ENCODE assay signal across 24 cellular contexts in genomic region chr3:125076464-125076863, GRCh38. TPM values are rescaled to one million over a fixed set of nuclear protein-coding genes. Genes with fewer than 3 reads are reported as not detected.
DNase-seq lines count a peak whose midpoint lies in the region; ATAC-seq, FAIRE-seq and TF ChIP-seq lines count a peak whose summit lies in the region.
"Had no signal": no experiment of that assay in that cellular context is flagged by ENCODE, and none has a peak within 500 bp of the region (broad histone marks: within the 10 kb centered on the region; RNA-seq: fewer than 3 reads in every experiment).

No MANE protein-coding gene starts in this region.

- H3K56ac ChIP-seq in IMR-90 (ENCODE audit: extremely low read depth, insufficient read depth, low read length) (no peak overlapping the region), H1 (replicated peaks; ENCODE audit: insufficient read length, low read depth, low read length) (no peak overlapping the region)

- H3K79me1 ChIP-seq in IMR-90 (ENCODE audit: low read depth in 1 of 2, low read length in 2 of 2) (no peaks in the 10 kb centered on the region), H1 (ENCODE audit: low read depth, low read length) (no peaks in the 10 kb centered on the region)

- dilution Hi-C loops in IMR-90 (cut with HindIII; ENCODE audit: low sequenced_read_pairs, unreplicated experiment): no loop called here

- no peak overlapping the region for H4K5ac ChIP-seq in IMR-90 (ENCODE audit: low read depth, low read length)
- no peak overlapping the region for H4K5ac ChIP-seq in H1 (ENCODE audit: insufficient read length, low read depth, low read length)

- H4K8ac ChIP-seq in IMR-90 (ENCODE audit: low read depth in 2 of 2, low read length in 2 of 2): no peak overlapping the region
- no peak overlapping the region for H4K8ac ChIP-seq in H1 (ENCODE audit: extremely low read depth, insufficient read depth, low read length)

- H3K36me3 Mint-ChIP-seq in natural killer cell (no peaks in the 10 kb centered on the region), immature natural killer cell (no peaks in the 10 kb centered on the region), CD14-positive monocyte (no peaks in the 10 kb centered on the region)
- no peaks in the 10 kb centered on the region for H3K36me3 Mint-ChIP-seq in natural killer cell treated with Interleukin-12 subunit alpha and Interleukin-12 subunit beta and Interleukin-15 and Interleukin-18, amount 100 ng/mL, for 72 hours
- no peaks in the 10 kb centered on the region for H3K36me3 Mint-ChIP-seq in stimulated activated effector memory CD8-positive, alpha-beta T cell treated with anti-CD3 and anti-CD28 coated beads, Interleukin-12 subunit alpha, Interleukin-12 subunit beta, amount 100 ng/mL, for 72 hours
- H3K36me3 Mint-ChIP-seq: CD8-positive, alpha-beta memory T cell had no signal

- no CpG with 5 or more reads among the region's 1 CpG for WGBS in IMR-90 (ENCODE audit: extremely low coverage in 2 of 2, insufficient read length in 1 of 2), 2 experiments
- WGBS in H1 (ENCODE audit: extremely low coverage in 1 of 2, insufficient coverage in 1 of 2, insufficient read length in 1 of 2, insufficient replicate concordance in 2 of 2, low coverage in 1 of 2, low lambda C conversion rate in 2 of 2, missing lambda C conversion rate in 1 of 2), 2 experiments: 70% methylated on average over 1 of the region's 1 CpG; no CpG with 5 or more reads in 1 of the 2 experiments

- no peak overlapping the region for H2AK9ac ChIP-seq in IMR-90 (replicated peaks; ENCODE audit: low read depth, low read length, poor library complexity)

- H4K20me1 ChIP-seq in IMR-90 (ENCODE audit: insufficient read depth, low read length) (no peaks in the 10 kb centered on the region), H1 (replicated peaks in 1 of 2; ENCODE audit: control insufficient read depth in 1 of 2, insufficient read depth in 2 of 2, low read length in 2 of 2) (no peaks in the 10 kb centered on the region)

- H2AFZ ChIP-seq in IMR-90 (replicated peaks; ENCODE audit: low read length, poor library complexity) (no peak overlapping the region), H1 (ENCODE audit: low read length) (no peak overlapping the region)

- H3K79me2 ChIP-seq in H1 (ENCODE audit: control insufficient read depth in 1 of 2, insufficient read depth in 2 of 2, low read length in 2 of 2): no peaks in the 10 kb centered on the region

- CTCF ChIA-PET in IMR-90 (lab: Yijun Ruan, JAX): no interaction called here
- CTCF ChIA-PET in H1 (lab: Charles Lee; ENCODE audit: partially characterized antibody): interaction anchor here (1.1 to 2.5 kb wide), 6 partner anchors 9 to 118 kb away, joined by 3 to 10 read pairs (median 4); no protein-coding TSS in a partner anchor

- intact Hi-C loops in natural killer cell (cut with micrococcal nuclease) (no loop called here), IMR-90 (cut with micrococcal nuclease) (no loop called here), CD14-positive monocyte (cut with micrococcal nuclease) (no loop called here)

- TF ChIP-seq RAD21 in IMR-90 (IDR thresholded peaks at IDR 0.05; ENCODE audit: low read length) (no peak), H1 (IDR thresholded peaks at IDR 0.05 in 1 of 2, conservative IDR thresholded peaks at IDR 0.05 in 1 of 2; ENCODE audit: low read depth in 2 of 2, low read length in 2 of 2) (no peak)

- peaks cover 33 to 40% of the 10 kb centered on the region in 2 donors for H3K4me1 Mint-ChIP-seq in natural killer cell
- peaks cover 42 to 59% of the 10 kb centered on the region in 2 donors for H3K4me1 Mint-ChIP-seq in natural killer cell treated with Interleukin-12 subunit alpha and Interleukin-12 subunit beta and Interleukin-15 and Interleukin-18, amount 100 ng/mL, for 72 hours (ENCODE audit: low read depth in 2 of 2)
- H3K4me1 Mint-ChIP-seq in stimulated activated effector memory CD8-positive, alpha-beta T cell treated with anti-CD3 and anti-CD28 coated beads, Interleukin-12 subunit alpha, Interleukin-12 subunit beta, amount 100 ng/mL, for 72 hours: no peaks in the 10 kb centered on the region
- peaks cover 39 to 49% of the 10 kb centered on the region in 2 donors for H3K4me1 Mint-ChIP-seq in immature natural killer cell
- H3K4me1 Mint-ChIP-seq in CD14-positive monocyte: peaks cover 18% of the 10 kb centered on the region
- H3K4me1 Mint-ChIP-seq: CD8-positive, alpha-beta memory T cell had no signal

- H3K27me3 ChIP-seq in IMR-90 (ENCODE audit: control insufficient read depth, insufficient read depth, low read length): no peaks in the 10 kb centered on the region
- no peaks in the 10 kb centered on the region for H3K27me3 ChIP-seq in H1 (replicated peaks in 1 of 4; ENCODE audit: control insufficient read depth in 3 of 4, extremely low read depth in 1 of 4, insufficient read depth in 3 of 4, low read length in 3 of 4)

- H3K9ac ChIP-seq in IMR-90 (ENCODE audit: low read depth, low read length) (no peak overlapping the region), H1 (replicated peaks in 1 of 4; ENCODE audit: extremely low read depth in 1 of 4, low read depth in 3 of 4, low read length in 3 of 4) (no peak overlapping the region)

- H3K23ac ChIP-seq in IMR-90 (ENCODE audit: low read depth, low read length) (no peak overlapping the region), H1 (ENCODE audit: insufficient read length) (no peak overlapping the region)

- no TSS peak for BruUV-seq in IMR-90 (replicated peaks; lab: Mats Ljungman, UMichigan)

- H3K36me3 ChIP-seq in IMR-90 (ENCODE audit: control insufficient read depth, insufficient read depth, low read length) (no peaks in the 10 kb centered on the region), H1 (ENCODE audit: control insufficient read depth in 2 of 4, insufficient read depth in 4 of 4, low read length in 3 of 4) (peaks cover 0 to 5% (median 1%) of the 10 kb centered on the region in 4 experiments; a peak in 3 of 8 replicates)

- POLR2A ChIA-PET in IMR-90 (lab: Charles Lee; ENCODE audit: unreplicated experiment) (interaction anchor here (0.5 kb wide), 1 partner anchor 24 kb away, joined by 3 read pairs; no protein-coding TSS in a partner anchor), H1 (lab: Charles Lee; ENCODE audit: partially characterized antibody) (no interaction called here)

- H3K27ac ChIP-seq in IMR-90 (ENCODE audit: insufficient read depth, low read length) (no peak overlapping the region), H1 (ENCODE audit: low read depth, low read length) (no peak overlapping the region)
- H3K27ac ChIP-seq: A549, C4-2B, RWPE1 had no signal

- TF ChIP-seq CTCF in natural killer cell (IDR thresholded peaks at IDR 0.05) (no peak), IMR-90 (conservative IDR thresholded peaks at IDR 0.05; ENCODE audit: low read depth, low read length) (no peak), H1 (IDR thresholded peaks at IDR 0.05; ENCODE audit: control extremely low read depth in 1 of 3, insufficient read depth in 1 of 3, low read depth in 1 of 3, low read length in 3 of 3) (no peak), CD14-positive monocyte (IDR thresholded peaks at IDR 0.05) (no peak)

- no peak for TF ChIP-seq POLR2A in IMR-90 (IDR thresholded peaks at IDR 0.05; ENCODE audit: low read depth, low read length)
- no peak for TF ChIP-seq POLR2A in H1 (IDR thresholded peaks at IDR 0.05; ENCODE audit: control extremely low read depth in 1 of 2, low read depth in 2 of 2, low read length in 2 of 2)
- TF ChIP-seq POLR2A in H54 (IDR thresholded peaks at IDR 0.05; ENCODE audit: low read depth, low read length): no peak

- H3K4me3 ChIP-seq in IMR-90 (ENCODE audit: insufficient read depth, low read depth, low read length): no peak overlapping the region
- H3K4me3 ChIP-seq in H1 (ENCODE audit: extremely low read depth in 1 of 4, insufficient read depth in 2 of 4, low read depth in 3 of 4, low read length in 4 of 4): no peak overlapping the region
- H3K4me3 ChIP-seq: A549 had no signal

- H3K9me3 ChIP-seq in IMR-90 (ENCODE audit: control insufficient read depth, insufficient read depth, low read length) (0 out of 2 replicates have a peak, but pooled peaks cover 3% of the 10 kb centered on the region), H1 (ENCODE audit: insufficient read depth in 2 of 2, low read depth in 1 of 2, low read length in 1 of 2) (no peaks in the 10 kb centered on the region)
- H3K9me3 ChIP-seq: A549 had no signal

- H4K91ac ChIP-seq in IMR-90 (ENCODE audit: insufficient read depth, low read depth, low read length) (peak overlapping the region; percentile 29; the same call in 1 of the 2 replicates), H1 (replicated peaks; ENCODE audit: insufficient read length, low read length) (no peak overlapping the region)

- peak overlapping the region; percentile 47; the same call in 1 of the 2 replicates for H2BK20ac ChIP-seq in IMR-90 (ENCODE audit: low read depth, low read length)
- no peak overlapping the region for H2BK20ac ChIP-seq in H1 (ENCODE audit: low read length)

- no peaks in the 10 kb centered on the region for H3K27me3 Mint-ChIP-seq in natural killer cell (ENCODE audit: low read depth in 2 of 2)
- H3K27me3 Mint-ChIP-seq in natural killer cell treated with Interleukin-12 subunit alpha and Interleukin-12 subunit beta and Interleukin-15 and Interleukin-18, amount 100 ng/mL, for 72 hours: no peaks in the 10 kb centered on the region
- peaks cover 0 to 2% (median under 1%) of the 10 kb centered on the region in 3 donors for H3K27me3 Mint-ChIP-seq in immature natural killer cell (ENCODE audit: low read depth in 3 of 3)
- peaks cover 2 to 6% (median 5%) of the 10 kb centered on the region in 3 donors for H3K27me3 Mint-ChIP-seq in CD14-positive monocyte (ENCODE audit: low read depth in 3 of 3)

- FAIRE-seq in H1 (lab: Jason Lieb, UNC) (no peak), H54 (lab: Jason Lieb, UNC) (no peak)
- FAIRE-seq: A549 had no signal

- no peak overlapping the region for H2BK5ac ChIP-seq in IMR-90 (ENCODE audit: low read depth, low read length, poor library complexity, severe bottlenecking)
- peak overlapping the region; percentile 39; the same call in 1 of the 2 replicates for H2BK5ac ChIP-seq in H1 (ENCODE audit: low read depth, low read length)

- H3K4me1 ChIP-seq in IMR-90 (ENCODE audit: control insufficient read depth, insufficient read depth, low read length): peaks cover 23% of the 10 kb centered on the region
- H3K4me1 ChIP-seq in H1 (replicated peaks in 1 of 4; ENCODE audit: control insufficient read depth in 3 of 4, insufficient read depth in 4 of 4, low read length in 3 of 4): peaks cover 0 to 6% (median 3%) of the 10 kb centered on the region in 4 experiments; a peak in 5 of 7 replicates

- no peak overlapping the region for H3K18ac ChIP-seq in IMR-90 (ENCODE audit: low read depth, low read length)
- H3K18ac ChIP-seq in H1 (ENCODE audit: extremely low read depth, low read length): peak overlapping the region; percentile 4; the same call in 1 of the 2 replicates

- TF ChIP-seq EP300 in H1 (IDR thresholded peaks at IDR 0.05; ENCODE audit: borderline replicate concordance in 1 of 2, low read depth in 2 of 2, low read length in 2 of 2): no peak

- in situ Hi-C loops in IMR-90 (cut with MboI; ENCODE audit: low sequenced_read_pairs): no loop called here

- H2BK15ac ChIP-seq in IMR-90 (ENCODE audit: low read depth, low read length): 0 out of 3 replicates have a peak overlapping the region, but pooled peaks have one; percentile 62
- H2BK15ac ChIP-seq in H1 (ENCODE audit: low read length): no peak overlapping the region

- H3K9me1 ChIP-seq in IMR-90 (ENCODE audit: insufficient read depth, low read length): 0 out of 2 replicates have a peak, but pooled peaks cover 6% of the 10 kb centered on the region

- H2AK5ac ChIP-seq in IMR-90 (ENCODE audit: low read depth, low read length): peak overlapping the region; percentile 62; the same call in 1 of the 2 replicates
- H2AK5ac ChIP-seq in H1 (ENCODE audit: low read depth, low read length): no peak overlapping the region; the same call in 1 of the 2 replicates

- H3K4me2 ChIP-seq in IMR-90 (ENCODE audit: low read depth, low read length): no peak overlapping the region
- no peak overlapping the region for H3K4me2 ChIP-seq in H1 (ENCODE audit: insufficient read depth in 1 of 2, low read depth in 2 of 2, low read length in 2 of 2)
- H3K4me2 ChIP-seq: A549 had no signal

- H3K14ac ChIP-seq in IMR-90 (replicated peaks; ENCODE audit: low read depth, low read length) (no peak overlapping the region), H1 (ENCODE audit: insufficient read length) (no peak overlapping the region)

- H2BK12ac ChIP-seq in H1 (ENCODE audit: low read depth, low read length): no peak overlapping the region

- no peak for ATAC-seq in natural killer cell
- no peak for ATAC-seq in natural killer cell treated with Interleukin-12 subunit alpha and Interleukin-12 subunit beta and Interleukin-15 and Interleukin-18, amount 100 ng/mL, for 72 hours
- ATAC-seq in IMR-90 (ENCODE audit: low read depth): no peak
- ATAC-seq in stimulated activated effector memory CD8-positive, alpha-beta T cell treated with anti-CD3 and anti-CD28 coated beads, Interleukin-12 subunit alpha, Interleukin-12 subunit beta, amount 100 ng/mL, for 72 hours: peak; percentile 21

- DNase-seq in natural killer cell (no peak), IMR-90 (no peak), H1 (ENCODE audit: low read depth in 1 of 2, low spot score in 2 of 2) (peak in 1 of 2 experiments; percentile 43), immature natural killer cell (no peak), H54 (ENCODE audit: insufficient read length, low spot score) (no peak), CD14-positive monocyte (ENCODE audit: low spot score) (no peak)
- no peak for DNase-seq in natural killer cell treated with Interleukin-12 subunit alpha and Interleukin-12 subunit beta and Interleukin-15 and Interleukin-18, amount 100 ng/mL, for 72 hours (ENCODE audit: low spot score)
- DNase-seq in stimulated activated effector memory CD8-positive, alpha-beta T cell treated with anti-CD3 and anti-CD28 coated beads, Interleukin-12 subunit alpha, Interleukin-12 subunit beta, amount 100 ng/mL, for 72 hours (ENCODE audit: low spot score in 2 of 2): no peak
- DNase-seq: AML-193; Calu3; CD8-positive, alpha-beta memory T cell; Kasumi-1; MV-4-11; NCI-H1105; NCI-H1436 treated with DMSO at 0.1 percent for 48 hours; NCI-H187 treated with DMSO at 0.1 percent for 48 hours; NCI-H2107; NCI-H446 treated with DMSO at 0.1 percent for 48 hours; NCI-H69; SHP77 treated with DMSO at 0.1 percent for 48 hours; T-helper 1 cell had no signal

- H3K27ac Mint-ChIP-seq in natural killer cell (peak overlapping the region; percentile 14 to 69), immature natural killer cell (peak overlapping the region in 3 of 6 donors; percentile 31 to 40 (median 40)), CD14-positive monocyte (peak overlapping the region in 1 of 7 donors; percentile 50)
- H3K27ac Mint-ChIP-seq in natural killer cell treated with Interleukin-12 subunit alpha and Interleukin-12 subunit beta and Interleukin-15 and Interleukin-18, amount 100 ng/mL, for 72 hours: peak overlapping the region in 1 of 2 donors; percentile 19
- peak overlapping the region; percentile 60 for H3K27ac Mint-ChIP-seq in stimulated activated effector memory CD8-positive, alpha-beta T cell treated with anti-CD3 and anti-CD28 coated beads, Interleukin-12 subunit alpha, Interleukin-12 subunit beta, amount 100 ng/mL, for 72 hours
- H3K27ac Mint-ChIP-seq: CD8-positive, alpha-beta memory T cell had no signal

- H3K4ac ChIP-seq in IMR-90 (ENCODE audit: low read depth, low read length) (peak overlapping the region; percentile 22; the same call in 1 of the 2 replicates), H1 (replicated peaks; ENCODE audit: insufficient read length, low read depth, low read length) (no peak overlapping the region)

- H3K4me3 Mint-ChIP-seq in natural killer cell: peak overlapping the region; percentile 17
- no peak overlapping the region for H3K4me3 Mint-ChIP-seq in natural killer cell treated with Interleukin-12 subunit alpha and Interleukin-12 subunit beta and Interleukin-15 and Interleukin-18, amount 100 ng/mL, for 72 hours
- no peak overlapping the region for H3K4me3 Mint-ChIP-seq in stimulated activated effector memory CD8-positive, alpha-beta T cell treated with anti-CD3 and anti-CD28 coated beads, Interleukin-12 subunit alpha, Interleukin-12 subunit beta, amount 100 ng/mL, for 72 hours
- H3K4me3 Mint-ChIP-seq in immature natural killer cell: peak overlapping the region in 1 of 5 donors; percentile 42
- H3K4me3 Mint-ChIP-seq in CD14-positive monocyte: no peak overlapping the region
- H3K4me3 Mint-ChIP-seq: CD8-positive, alpha-beta memory T cell had no signal

- H2BK120ac ChIP-seq in IMR-90 (ENCODE audit: low read depth, low read length): no peak overlapping the region
- H2BK120ac ChIP-seq in H1 (replicated peaks; ENCODE audit: low read depth, low read length): no peak overlapping the region

- no peaks in the 10 kb centered on the region; the same call in 1 of the 2 replicates for H3K23me2 ChIP-seq in H1 (ENCODE audit: low read depth, low read length)

- H3K9me3 Mint-ChIP-seq in natural killer cell (no peaks in the 10 kb centered on the region), immature natural killer cell (no peaks in the 10 kb centered on the region), CD14-positive monocyte (peaks cover 0 to 3% (median 0%) of the 10 kb centered on the region in 7 donors)
- H3K9me3 Mint-ChIP-seq in natural killer cell treated with Interleukin-12 subunit alpha and Interleukin-12 subunit beta and Interleukin-15 and Interleukin-18, amount 100 ng/mL, for 72 hours: no peaks in the 10 kb centered on the region
- H3K9me3 Mint-ChIP-seq in stimulated activated effector memory CD8-positive, alpha-beta T cell treated with anti-CD3 and anti-CD28 coated beads, Interleukin-12 subunit alpha, Interleukin-12 subunit beta, amount 100 ng/mL, for 72 hours: no peaks in the 10 kb centered on the region
- H3K9me3 Mint-ChIP-seq: CD8-positive, alpha-beta memory T cell had no signal

RNA-seq across cellular contexts. Expression of gene HEG1, which starts 20.7 kb away (rescaled TPM):
- total RNA-seq in natural killer cell (10 to 100 TPM; 52.1 to 83.5 (median 68.1) TPM), IMR-90 (2012; rRNA removed) (23.9 and 25.6 TPM in 2 replicates)
- 10 to 100 TPM; 14.6 to 47.0 TPM for total RNA-seq in natural killer cell treated with Interleukin-12 subunit alpha and Interleukin-12 subunit beta and Interleukin-15 and Interleukin-18, amount 100 ng/mL, for 72 hours
- polyA plus RNA-seq in IMR-90 (2012; rRNA removed) (36.3 and 43.4 TPM in 2 replicates), H1 (2011; rRNA removed) (5.0 and 5.3 TPM in 2 replicates), immature natural killer cell (10 to 100 TPM in 1 of 3 donors, 1 to 10 TPM in 2; 2.1 to 12.1 (median 4.9) TPM), CD14-positive monocyte (under 1 TPM; 0.28 to 0.69 TPM)
- polyA plus RNA-seq in IMR-90 (2012; cell fraction: cytosol; rRNA removed): 26.1 and 37.9 TPM in 2 replicates
- 30.7 and 53.5 TPM in 2 replicates for polyA plus RNA-seq in IMR-90 (2012; cell fraction: nucleus; rRNA removed; ENCODE audit: low replicate concordance)
- 9.7 and 13.1 TPM in 2 replicates for total RNA-seq in H1 (2021; fragmentation: NEBNext Ultra II Directional; extraction: Animal tissue kit (Norgen Biotek cat#: 25700))
- polyA plus RNA-seq in H1 (2011; cell fraction: cytosol; rRNA removed): 3.2 TPM
- polyA plus RNA-seq in H1 (2011; cell fraction: nucleus; rRNA removed): 5.4 TPM
- 4.5 to 6.0 TPM (median 5.0 TPM) in 4 replicates for polyA plus RNA-seq in H1 (2012, experiment 1 of 2)
- polyA plus RNA-seq in H1 (2012, experiment 2 of 2): 0.62 TPM
- polyA plus RNA-seq in H1 (2013, experiment 1 of 2): 5.1 TPM
- 5.3 TPM for polyA plus RNA-seq in H1 (2013, experiment 2 of 2)
- polyA minus RNA-seq in H1 (2011; rRNA and poly(A)+ RNA removed): 9.4 and 11.0 TPM in 2 replicates
- 8.3 TPM for polyA minus RNA-seq in H1 (2011; cell fraction: cytosol; rRNA and poly(A)+ RNA removed)
- 8.0 TPM for polyA minus RNA-seq in H1 (2011; cell fraction: nucleus; rRNA and poly(A)+ RNA removed)
